ENCODE assay signal across 9 cellular contexts in genomic region chr14:61751475-61751989, GRCh38. TPM values are rescaled to one million over a fixed set of nuclear protein-coding genes. Genes with fewer than 3 reads are reported as not detected.
A peak's percentile ranks its signal among the peaks of the same experiment; 100 is the strongest.
DNase-seq lines count a peak whose midpoint lies in the region; ATAC-seq and TF ChIP-seq lines count a peak whose summit lies in the region.
"Had no signal": no experiment of that assay in that cellular context is flagged by ENCODE, and none has a peak within 500 bp of the region (broad histone marks: within the 10 kb centered on the region; RNA-seq: fewer than 3 reads in every experiment).

No MANE protein-coding gene starts in this region.

- H3K9ac ChIP-seq in HCT116 (ENCODE audit: low read length), result peak overlapping the region; percentile 56

- H2AFZ ChIP-seq in HCT116 (ENCODE audit: low read depth, low read length, poor library complexity, severe bottlenecking), result no peak overlapping the region

- no peaks in the 10 kb centered on the region for H3K9me2 ChIP-seq in HCT116 (ENCODE audit: insufficient read depth)

- DNase-seq in HCT116 (ENCODE audit: low read depth, low spot score) (no peak), DMS114 treated with DMSO at 0.1 percent for 48 hours (lab: John Stamatoyannopoulos, UW; ENCODE audit: unreplicated experiment) (no peak), HuH-7.5 (ENCODE audit: low spot score) (no peak)
- no peak for DNase-seq in activated CD4-positive, alpha-beta memory T cell treated with anti-CD3 and anti-CD28 coated beads for 36 hours
- DNase-seq: NCI-H446 treated with DMSO at 0.1 percent for 48 hours had no signal

- intact Hi-C loops in HCT116 (cut with micrococcal nuclease), result loop anchor here (5.0 kb wide), 1 partner anchor 86 kb away; no protein-coding TSS in a partner anchor
- intact Hi-C loops in activated CD4-positive, alpha-beta memory T cell treated with anti-CD3 and anti-CD28 coated beads for 36 hours (cut with micrococcal nuclease), result loop anchor here (1.0 kb wide), 1 partner anchor 11 kb away; the partner anchor contains the start of gene SNAPC1

- peaks cover 8 to 38% of the 10 kb centered on the region in 2 experiments; a peak in 3 of 4 replicates for H3K4me1 ChIP-seq in HCT116 (ENCODE audit: control insufficient read depth in 1 of 2, insufficient read depth in 2 of 2, low read length in 2 of 2)

- H3K4me1 Mint-ChIP-seq in activated CD4-positive, alpha-beta memory T cell treated with anti-CD3 and anti-CD28 coated beads for 36 hours (ENCODE audit: low read depth), result peaks cover 21% of the 10 kb centered on the region
- peaks cover 32% of the 10 kb centered on the region for H3K4me1 Mint-ChIP-seq in stimulated activated memory B cell treated with anti-CD40 and anti-IgM and Interleukin-4, amounts not matched to agents 10 μg/mL and 1 μg/mL and 100 μg/mL, for 72 hours

- H3K36me3 ChIP-seq in HCT116 (ENCODE audit: control insufficient read depth in 1 of 2, insufficient read depth in 2 of 2, low read length in 2 of 2), result peaks cover 13 to 15% of the 10 kb centered on the region in 2 experiments

- no peak for TF ChIP-seq POLR2A in HCT116 (IDR thresholded peaks at IDR 0.05; ENCODE audit: borderline replicate concordance, extremely low read depth, insufficient read depth, insufficient read length)

- no peak for TF ChIP-seq CTCF in HCT116 (IDR thresholded peaks at IDR 0.05 in 2 of 3, conservative IDR thresholded peaks at IDR 0.05 in 1 of 3; ENCODE audit: borderline replicate concordance in 1 of 3, insufficient read depth in 1 of 3, low read depth in 2 of 3, low read length in 2 of 3)

- RAD21 ChIA-PET in HCT116 (lab: Charles Lee; ENCODE audit: low non-redundant PET in 1 of 2, low total read pairs in 2 of 2, uncharacterized antibody in 2 of 2, unreplicated experiment in 2 of 2), result no interaction called here

- peaks cover 21% of the 10 kb centered on the region for H3K36me3 Mint-ChIP-seq in activated CD4-positive, alpha-beta memory T cell treated with anti-CD3 and anti-CD28 coated beads for 36 hours
- peaks cover 8% of the 10 kb centered on the region for H3K36me3 Mint-ChIP-seq in stimulated activated memory B cell treated with anti-CD40 and anti-IgM and Interleukin-4, amounts not matched to agents 10 μg/mL and 1 μg/mL and 100 μg/mL, for 72 hours

- H3K79me2 ChIP-seq in HCT116 (ENCODE audit: insufficient read depth, low read length), result peaks cover 29% of the 10 kb centered on the region; the same call in 1 of the 2 replicates

- H3K27me3 ChIP-seq in HCT116 (ENCODE audit: insufficient read depth, low read length), result no peaks in the 10 kb centered on the region

- no peak overlapping the region for H3K27ac Mint-ChIP-seq in activated CD4-positive, alpha-beta memory T cell treated with anti-CD3 and anti-CD28 coated beads for 36 hours
- peak overlapping the region; percentile 64 for H3K27ac Mint-ChIP-seq in stimulated activated memory B cell treated with anti-CD40 and anti-IgM and Interleukin-4, amounts not matched to agents 10 μg/mL and 1 μg/mL and 100 μg/mL, for 72 hours

- POLR2A ChIA-PET in HCT116 (lab: Charles Lee), result interaction anchor here (1.4 kb wide), 1 partner anchor 11 kb away, joined by 7 read pairs; the partner anchor contains the start of gene SNAPC1
- POLR2A ChIA-PET in activated CD4-positive, alpha-beta memory T cell treated with anti-CD3 and anti-CD28 coated beads for 36 hours (lab: Charles Lee), result no interaction called here

- TF ChIP-seq RAD21 in HCT116 (IDR thresholded peaks at IDR 0.05; ENCODE audit: low read depth), result no peak

- no peaks in the 10 kb centered on the region for H3K9me3 ChIP-seq in HCT116 (ENCODE audit: control insufficient read depth in 1 of 2, insufficient read depth in 1 of 2, low read depth in 1 of 2, low read length in 2 of 2)

- H4K20me1 ChIP-seq in HCT116 (ENCODE audit: insufficient read depth), result no peaks in the 10 kb centered on the region

- H3K4me3 Mint-ChIP-seq in activated CD4-positive, alpha-beta memory T cell treated with anti-CD3 and anti-CD28 coated beads for 36 hours, result peak overlapping the region; percentile 56
- H3K4me3 Mint-ChIP-seq in stimulated activated memory B cell treated with anti-CD40 and anti-IgM and Interleukin-4, amounts not matched to agents 10 μg/mL and 1 μg/mL and 100 μg/mL, for 72 hours, result peak overlapping the region; percentile 84

- H3K4me2 ChIP-seq in HCT116 (ENCODE audit: low read length), result peak overlapping the region; percentile 84

- CTCF ChIA-PET in HCT116 (lab: Charles Lee), result no interaction called here
- CTCF ChIA-PET in activated CD4-positive, alpha-beta memory T cell treated with anti-CD3 and anti-CD28 coated beads for 36 hours (lab: Charles Lee), result interaction anchor here (2.1 kb wide), 1 partner anchor 86 kb away, joined by 8 read pairs; no protein-coding TSS in a partner anchor

- no peaks in the 10 kb centered on the region for H3K9me3 Mint-ChIP-seq in activated CD4-positive, alpha-beta memory T cell treated with anti-CD3 and anti-CD28 coated beads for 36 hours
- H3K9me3 Mint-ChIP-seq in stimulated activated memory B cell treated with anti-CD40 and anti-IgM and Interleukin-4, amounts not matched to agents 10 μg/mL and 1 μg/mL and 100 μg/mL, for 72 hours, result no peaks in the 10 kb centered on the region

- ATAC-seq in HCT116 (no peak), HG03521 (IDR thresholded peaks at IDR 0.05; ENCODE audit: unreplicated experiment) (no peak), GM19467 (IDR thresholded peaks at IDR 0.05; ENCODE audit: unreplicated experiment) (no peak)
- no peak for ATAC-seq in stimulated activated memory B cell treated with anti-CD40 and anti-IgM and Interleukin-4, amounts not matched to agents 10 μg/mL and 1 μg/mL and 100 μg/mL, for 72 hours

- no peaks in the 10 kb centered on the region for H3K27me3 Mint-ChIP-seq in activated CD4-positive, alpha-beta memory T cell treated with anti-CD3 and anti-CD28 coated beads for 36 hours
- no peaks in the 10 kb centered on the region for H3K27me3 Mint-ChIP-seq in stimulated activated memory B cell treated with anti-CD40 and anti-IgM and Interleukin-4, amounts not matched to agents 10 μg/mL and 1 μg/mL and 100 μg/mL, for 72 hours

- H3K4me3 ChIP-seq in HCT116 (replicated peaks in 1 of 2; ENCODE audit: low read depth in 1 of 2, low read length in 2 of 2) (peak overlapping the region; percentile 62), iPS-11a (ENCODE audit: low read depth, low read length) (peak overlapping the region; percentile 22)

- BruUV-seq in HCT116 (replicated peaks; lab: Mats Ljungman, UMichigan), result TSS peak; percentile 25

- H3K27ac ChIP-seq in HCT116 (ENCODE audit: low read depth, low read length), result peak overlapping the region; percentile 59; the same call in 1 of the 2 replicates

TF ChIP-seq in HCT116, 20 proteins besides CTCF, POLR2A, EP300 and RAD21:
- TF ChIP-seq EGR1 (IDR thresholded peaks at IDR 0.05; ENCODE audit: low read depth), result 0 out of 2 replicates have a peak, but pooled peaks have one; percentile 35
- no peak for TF ChIP-seq CBX3 (IDR thresholded peaks at IDR 0.05; ENCODE audit: low read depth)

RNA-seq across cellular contexts. Expression of gene SNAPC1, which starts 10.7 kb away (rescaled TPM):
- total RNA-seq in HCT116 (2021; ENCODE audit: unreplicated experiment), result 8.2 TPM
- polyA plus RNA-seq in HCT116 (2012), result 4.7 and 7.2 TPM in 2 replicates
- 1 to 10 TPM; 9.1 TPM for total RNA-seq in activated CD4-positive, alpha-beta memory T cell treated with anti-CD3 and anti-CD28 coated beads for 36 hours

RNA-seq across cellular contexts. Expression of gene HIF1A, which starts 56.2 kb away (rescaled TPM):
- 113 TPM for total RNA-seq in HCT116 (2021; ENCODE audit: unreplicated experiment)
- 38.1 and 52.7 TPM in 2 replicates for polyA plus RNA-seq in HCT116 (2012)
- 100 to 1,000 TPM; 283 to 287 TPM for total RNA-seq in activated CD4-positive, alpha-beta memory T cell treated with anti-CD3 and anti-CD28 coated beads for 36 hours
